In the genomic region with DNA sequence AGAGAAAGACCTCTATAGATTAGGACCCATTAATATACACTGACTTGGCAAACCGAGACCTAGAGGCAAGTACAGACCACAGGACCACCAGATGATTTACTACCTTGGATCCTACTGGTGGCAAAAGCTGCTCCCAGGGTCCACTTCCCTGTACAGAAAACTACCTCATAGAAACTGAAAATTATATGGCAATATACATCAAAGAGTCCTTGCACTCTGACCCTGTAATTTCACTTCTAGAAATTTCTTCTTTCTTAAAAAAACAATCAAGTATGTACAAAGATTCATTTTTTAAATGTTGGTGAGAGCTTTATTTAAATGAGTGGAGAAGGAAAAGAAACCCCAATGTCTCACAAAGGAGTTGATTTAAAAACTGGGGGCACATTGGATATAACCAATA, we compare ENCODE assay signal across 9 cellular contexts.
"Had no signal": no experiment of that assay in that cellular context is flagged by ENCODE, and none has a peak within 500 bp of the region (broad histone marks: within the 10 kb centered on the region; RNA-seq: fewer than 3 reads in every experiment).

No MANE protein-coding gene starts in this region.

- ATAC-seq: HepG2, K562 had no signal

- H3K27ac Mint-ChIP-seq: IgD-negative memory B cell had no signal

- DNase-seq: IMR-90, KBM-7, KG1 had no signal

- H3K4me2 ChIP-seq: KMS-11 had no signal

- H3K4me1 Mint-ChIP-seq: IgD-negative memory B cell had no signal

- H3K4me3 Mint-ChIP-seq: IgD-negative memory B cell had no signal

- H3K4me3 ChIP-seq: K562 had no signal

- H3K27ac ChIP-seq: HL-60, KMS-11 had no signal

- H3K9ac ChIP-seq: KMS-11 had no signal

- FAIRE-seq: HTR-8/SVneo, K562 had no signal
